In the genomic region with DNA sequence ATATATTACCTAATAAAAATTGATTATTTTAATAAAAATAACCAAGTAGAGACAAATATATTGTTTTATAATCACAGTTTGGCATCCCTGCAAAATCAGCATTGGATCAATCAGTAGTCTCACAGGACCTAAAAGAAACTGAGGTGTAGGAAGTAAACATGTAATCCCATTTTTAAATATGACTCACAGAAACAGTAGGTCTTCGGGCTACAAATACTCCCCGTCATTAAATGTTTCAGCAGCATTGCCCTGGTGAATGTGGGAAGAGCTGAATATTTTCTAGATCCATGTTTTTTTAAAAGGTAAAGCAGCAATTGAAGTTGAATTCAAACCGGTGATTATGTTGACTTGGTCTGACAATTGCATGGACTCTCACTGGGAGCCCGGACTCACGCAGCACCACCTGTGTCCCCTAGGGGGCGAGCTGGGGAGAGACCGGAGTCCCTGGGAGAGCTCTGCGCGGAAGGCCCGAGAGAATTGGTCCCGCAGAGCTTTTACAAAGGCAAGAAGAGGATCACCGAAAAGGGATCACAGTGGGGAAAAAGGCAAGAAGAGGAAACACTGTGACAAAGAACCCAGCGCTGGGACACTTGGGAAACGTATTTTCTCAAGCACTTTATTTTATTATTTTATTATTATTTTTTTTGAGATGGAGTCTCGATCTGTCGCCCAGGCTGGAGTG, we compare ENCODE assay signal across 1 cellular context.
A peak's percentile ranks its signal among the peaks of the same experiment; 100 is the strongest.
TF ChIP-seq lines count a peak whose summit lies in the region.

No MANE protein-coding gene starts in this region.

TF ChIP-seq in GM12878, 131 proteins besides CTCF, POLR2A, EP300 and RAD21 (continued from another document):
- 0 out of 2 replicates have a peak, but pooled peaks have one; percentile 7 for TF ChIP-seq SPI1 (IDR thresholded peaks at IDR 0.05; ENCODE audit: borderline replicate concordance, insufficient read depth, low read depth, low read length)
- TF ChIP-seq PAX8 (IDR thresholded peaks at IDR 0.05) = peak; percentile 80
- TF ChIP-seq, protein P1, sequence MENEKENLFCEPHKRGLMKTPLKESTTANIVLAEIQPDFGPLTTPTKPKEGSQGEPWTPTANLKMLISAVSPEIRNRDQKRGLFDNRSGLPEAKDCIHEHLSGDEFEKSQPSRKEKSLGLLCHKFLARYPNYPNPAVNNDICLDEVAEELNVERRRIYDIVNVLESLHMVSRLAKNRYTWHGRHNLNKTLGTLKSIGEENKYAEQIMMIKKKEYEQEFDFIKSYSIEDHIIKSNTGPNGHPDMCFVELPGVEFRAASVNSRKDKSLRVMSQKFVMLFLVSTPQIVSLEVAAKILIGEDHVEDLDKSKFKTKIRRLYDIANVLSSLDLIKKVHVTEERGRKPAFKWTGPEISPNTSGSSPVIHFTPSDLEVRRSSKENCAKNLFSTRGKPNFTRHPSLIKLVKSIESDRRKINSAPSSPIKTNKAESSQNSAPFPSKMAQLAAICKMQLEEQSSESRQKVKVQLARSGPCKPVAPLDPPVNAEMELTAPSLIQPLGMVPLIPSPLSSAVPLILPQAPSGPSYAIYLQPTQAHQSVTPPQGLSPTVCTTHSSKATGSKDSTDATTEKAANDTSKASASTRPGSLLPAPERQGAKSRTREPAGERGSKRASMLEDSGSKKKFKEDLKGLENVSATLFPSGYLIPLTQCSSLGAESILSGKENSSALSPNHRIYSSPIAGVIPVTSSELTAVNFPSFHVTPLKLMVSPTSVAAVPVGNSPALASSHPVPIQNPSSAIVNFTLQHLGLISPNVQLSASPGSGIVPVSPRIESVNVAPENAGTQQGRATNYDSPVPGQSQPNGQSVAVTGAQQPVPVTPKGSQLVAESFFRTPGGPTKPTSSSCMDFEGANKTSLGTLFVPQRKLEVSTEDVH (IDR thresholded peaks at IDR 0.05; ENCODE audit: low read depth, partially characterized antibody) = no peak
- TF ChIP-seq ASH2L (IDR thresholded peaks at IDR 0.05; ENCODE audit: borderline replicate concordance, low read depth) = no peak
- TF ChIP-seq ZNF217 (IDR thresholded peaks at IDR 0.05) = peak; percentile 49; the same call in 1 of the 2 replicates
- peak; percentile 63; the same call in 1 of the 2 replicates for TF ChIP-seq HDGF (IDR thresholded peaks at IDR 0.05)
- no peak for TF ChIP-seq TBL1XR1 (IDR thresholded peaks at IDR 0.05; ENCODE audit: low read depth, low read length)
- TF ChIP-seq, protein P2, sequence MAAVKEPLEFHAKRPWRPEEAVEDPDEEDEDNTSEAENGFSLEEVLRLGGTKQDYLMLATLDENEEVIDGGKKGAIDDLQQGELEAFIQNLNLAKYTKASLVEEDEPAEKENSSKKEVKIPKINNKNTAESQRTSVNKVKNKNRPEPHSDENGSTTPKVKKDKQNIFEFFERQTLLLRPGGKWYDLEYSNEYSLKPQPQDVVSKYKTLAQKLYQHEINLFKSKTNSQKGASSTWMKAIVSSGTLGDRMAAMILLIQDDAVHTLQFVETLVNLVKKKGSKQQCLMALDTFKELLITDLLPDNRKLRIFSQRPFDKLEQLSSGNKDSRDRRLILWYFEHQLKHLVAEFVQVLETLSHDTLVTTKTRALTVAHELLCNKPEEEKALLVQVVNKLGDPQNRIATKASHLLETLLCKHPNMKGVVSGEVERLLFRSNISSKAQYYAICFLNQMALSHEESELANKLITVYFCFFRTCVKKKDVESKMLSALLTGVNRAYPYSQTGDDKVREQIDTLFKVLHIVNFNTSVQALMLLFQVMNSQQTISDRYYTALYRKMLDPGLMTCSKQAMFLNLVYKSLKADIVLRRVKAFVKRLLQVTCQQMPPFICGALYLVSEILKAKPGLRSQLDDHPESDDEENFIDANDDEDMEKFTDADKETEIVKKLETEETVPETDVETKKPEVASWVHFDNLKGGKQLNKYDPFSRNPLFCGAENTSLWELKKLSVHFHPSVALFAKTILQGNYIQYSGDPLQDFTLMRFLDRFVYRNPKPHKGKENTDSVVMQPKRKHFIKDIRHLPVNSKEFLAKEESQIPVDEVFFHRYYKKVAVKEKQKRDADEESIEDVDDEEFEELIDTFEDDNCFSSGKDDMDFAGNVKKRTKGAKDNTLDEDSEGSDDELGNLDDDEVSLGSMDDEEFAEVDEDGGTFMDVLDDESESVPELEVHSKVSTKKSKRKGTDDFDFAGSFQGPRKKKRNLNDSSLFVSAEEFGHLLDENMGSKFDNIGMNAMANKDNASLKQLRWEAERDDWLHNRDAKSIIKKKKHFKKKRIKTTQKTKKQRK (IDR thresholded peaks at IDR 0.05; ENCODE audit: low read depth, low read length) = no peak
- TF ChIP-seq SMC3 (IDR thresholded peaks at IDR 0.05; ENCODE audit: borderline replicate concordance, low read length) = peak; percentile 83
- TF ChIP-seq RUNX3 (IDR thresholded peaks at IDR 0.05; ENCODE audit: low read length) = no peak; the same call in 1 of the 2 replicates
- peak; percentile 31 for TF ChIP-seq MEF2B (IDR thresholded peaks at IDR 0.05; ENCODE audit: partially characterized antibody, poor library complexity, severe bottlenecking)
- peak in 1 of 2 experiments; percentile 30; a peak in 1 of 4 replicates for TF ChIP-seq ETV6 (conservative IDR thresholded peaks at IDR 0.05 in 1 of 2, IDR thresholded peaks at IDR 0.05 in 1 of 2; ENCODE audit: borderline replicate concordance in 1 of 2, low read depth in 1 of 2)
- peak; percentile 32; the same call in 1 of the 2 replicates for TF ChIP-seq CREB1 (IDR thresholded peaks at IDR 0.05; ENCODE audit: low read depth)
- TF ChIP-seq KAT2A (conservative IDR thresholded peaks at IDR 0.05; ENCODE audit: control insufficient read depth, low read depth, low read length) = no peak
- TF ChIP-seq SUPT20H (IDR thresholded peaks at IDR 0.05; ENCODE audit: borderline replicate concordance, control insufficient read depth, low read depth, low read length) = no peak
